In genomic region chr4:147865926-147866325, GRCh38 we compare ENCODE assay signal across 16 cellular contexts.
DNase-seq lines count a peak whose midpoint lies in the region; ATAC-seq, FAIRE-seq and TF ChIP-seq lines count a peak whose summit lies in the region.
"Had no signal": no experiment of that assay in that cellular context is flagged by ENCODE, and none has a peak within 500 bp of the region (broad histone marks: within the 10 kb centered on the region; RNA-seq: fewer than 3 reads in every experiment).

No MANE protein-coding gene starts in this region.

- no peak for TF ChIP-seq CTCF in endothelial cell of umbilical vein (IDR thresholded peaks at IDR 0.05; ENCODE audit: extremely low read depth in 1 of 2, insufficient read depth in 1 of 2, low read depth in 1 of 2, low read length in 2 of 2)

- H2AFZ ChIP-seq in ACC112 (ENCODE audit: low read length, unreplicated experiment): no peak overlapping the region
- H2AFZ ChIP-seq in endothelial cell of umbilical vein (ENCODE audit: low read depth, low read length): no peak overlapping the region

- H3K4me2 ChIP-seq in endothelial cell of umbilical vein (ENCODE audit: insufficient read depth, low read length): no peak overlapping the region
- H3K4me2 ChIP-seq: A549 had no signal

- H3K4me1 ChIP-seq in ACC112 (ENCODE audit: control insufficient read depth, insufficient read depth, low read length, unreplicated experiment) (peaks cover 39% of the 10 kb centered on the region), endothelial cell of umbilical vein (ENCODE audit: control insufficient read depth, extremely low read depth, insufficient read depth, low read length) (peaks cover 9% of the 10 kb centered on the region)
- H3K4me1 ChIP-seq: A549 had no signal

- H3K79me2 ChIP-seq in ACC112 (ENCODE audit: control insufficient read depth, insufficient read depth, low read length, unreplicated experiment): no peaks in the 10 kb centered on the region
- H3K79me2 ChIP-seq in endothelial cell of umbilical vein (ENCODE audit: control insufficient read depth, insufficient read depth, low read length): no peaks in the 10 kb centered on the region

- no peak overlapping the region for H3K4me3 ChIP-seq in ACC112 (ENCODE audit: low read depth, low read length)
- no peak overlapping the region for H3K4me3 ChIP-seq in endothelial cell of umbilical vein (replicated peaks in 1 of 3; ENCODE audit: insufficient read depth in 1 of 3, low read depth in 1 of 3, low read length in 3 of 3)
- H3K4me3 ChIP-seq: A549, dorsolateral prefrontal cortex had no signal

- intact Hi-C loops in endothelial cell of umbilical vein (cut with micrococcal nuclease): loop anchor here (1.0 to 5.0 kb wide), 9 partner anchors 94 to 847 kb away; partner anchors contain the start of genes ARHGAP10, PRMT9 and TMEM184C

- H3K27ac ChIP-seq in ACC112 (ENCODE audit: low read depth, low read length): peak overlapping the region; percentile 43
- peak overlapping the region; percentile 32 for H3K27ac ChIP-seq in endothelial cell of umbilical vein (ENCODE audit: insufficient read depth, low read depth, low read length)
- H3K27ac ChIP-seq: A549 had no signal

- no peak overlapping the region for H3K9ac ChIP-seq in endothelial cell of umbilical vein (replicated peaks; ENCODE audit: extremely low read depth, insufficient read depth, low read length)

- CTCF ChIA-PET in endothelial cell of umbilical vein (lab: Charles Lee): interaction anchor here (0.6 to 6.6 kb wide), 36 partner anchors 10 to 1398 kb away, joined by 3 to 308 read pairs (median 24); partner anchors contain the start of genes ARHGAP10, PRMT9 and TMEM184C

- no peak for TF ChIP-seq POLR2A in endothelial cell of umbilical vein (IDR thresholded peaks at IDR 0.05; ENCODE audit: low read depth, low read length)

- H3K9me3 ChIP-seq in endothelial cell of umbilical vein (replicated peaks; ENCODE audit: control insufficient read depth, insufficient read depth, low read length): no peaks in the 10 kb centered on the region
- H3K9me3 ChIP-seq: A549 had no signal

- peak; percentile 85 for DNase-seq in NCI-H69 (lab: John Stamatoyannopoulos, UW)
- DNase-seq in endothelial cell of umbilical vein (ENCODE audit: low read depth, low spot score): peak; percentile 37
- peak; percentile 24 for DNase-seq in non-pigmented ciliary epithelial cell (ENCODE audit: low read depth)
- DNase-seq in T-helper 9 cell: no peak
- no peak for DNase-seq in NCI-H1048 (lab: John Stamatoyannopoulos, UW)
- no peak for DNase-seq in NCI-H2227 treated with DMSO at 0.1 percent for 48 hours (lab: John Stamatoyannopoulos, UW)
- DNase-seq: activated CD4-positive, alpha-beta T cell treated with anti-CD3 and anti-CD28 coated beads for 36 hours; activated T-cell treated with anti-CD3 and anti-CD28 coated beads, Interleukin-2, amount 50 U/mL, for 24 hours; amniotic stem cell; Calu3; dorsolateral prefrontal cortex; kidney glomerular epithelial cell had no signal

- H4K20me1 ChIP-seq in endothelial cell of umbilical vein (replicated peaks; ENCODE audit: control insufficient read depth, extremely low read depth, insufficient read depth, low read length): no peaks in the 10 kb centered on the region

- no TSS peak for BruUV-seq in endothelial cell of umbilical vein (replicated peaks; lab: Mats Ljungman, UMichigan)

- H3K36me3 ChIP-seq in ACC112 (ENCODE audit: insufficient read depth, low read length): peaks cover under 1% of the 10 kb centered on the region; the same call in 1 of the 2 replicates
- H3K36me3 ChIP-seq in endothelial cell of umbilical vein (ENCODE audit: control insufficient read depth in 2 of 2, extremely low read depth in 1 of 2, insufficient read depth in 2 of 2, low read length in 2 of 2): peaks cover 2 to 3% of the 10 kb centered on the region in 2 experiments

- no peak for FAIRE-seq in endothelial cell of umbilical vein (lab: Jason Lieb, UNC)
- FAIRE-seq: HepG2 had no signal

- dilution Hi-C loops in endothelial cell of umbilical vein (cut with MboI; ENCODE audit: extremely low pct_ligation_motif_present, low sequenced_read_pairs): no loop called here

- no peaks in the 10 kb centered on the region for H3K9me1 ChIP-seq in endothelial cell of umbilical vein (replicated peaks; ENCODE audit: control insufficient read depth, extremely low read depth, insufficient read depth, low read length)

- POLR2A ChIA-PET in endothelial cell of umbilical vein (lab: Charles Lee): interaction anchor here (1.0 kb wide), 1 partner anchor 94 kb away, joined by 3 read pairs; no protein-coding TSS in a partner anchor

- H3K27me3 ChIP-seq in ACC112 (ENCODE audit: insufficient read depth, low read length) (no peaks in the 10 kb centered on the region), endothelial cell of umbilical vein (ENCODE audit: control insufficient read depth in 2 of 2, insufficient read depth in 2 of 2, low read length in 2 of 2) (no peaks in the 10 kb centered on the region)
- H3K27me3 ChIP-seq: dorsolateral prefrontal cortex had no signal

- ATAC-seq in HG02840 (IDR thresholded peaks at IDR 0.05; ENCODE audit: low FRiP score, unreplicated experiment): no peak
- ATAC-seq: activated CD4-positive, alpha-beta T cell treated with anti-CD3 and anti-CD28 coated beads for 36 hours had no signal

TF ChIP-seq in endothelial cell of umbilical vein, 7 proteins besides CTCF, POLR2A, EP300 and RAD21:
- TF ChIP-seq EZH2 (IDR thresholded peaks at IDR 0.05; ENCODE audit: borderline replicate concordance, low read depth, low read length, severe bottlenecking) (no peak), MAX (IDR thresholded peaks at IDR 0.05; ENCODE audit: insufficient read depth, insufficient read length) (no peak), POLR2AphosphoS5 (IDR thresholded peaks at IDR 0.05; ENCODE audit: insufficient read depth, low read depth, low read length) (no peak)
TF ChIP-seq in endothelial cell of umbilical vein: peak in this region for 0.

Comparison
In these comparisons a context has a peak if more than half of its experiments do, and no peak if none do; other contexts are left out.
1. DNase-seq: peak in NCI-H69 (single experiment), endothelial cell of umbilical vein (single experiment) and non-pigmented ciliary epithelial cell (single experiment); none in T-helper 9 cell (single experiment), NCI-H1048 (single experiment) and NCI-H2227 treated with DMSO at 0.1 percent for 48 hours (single experiment).